ENCODE assay signal across 12 cellular contexts in the genomic region with DNA sequence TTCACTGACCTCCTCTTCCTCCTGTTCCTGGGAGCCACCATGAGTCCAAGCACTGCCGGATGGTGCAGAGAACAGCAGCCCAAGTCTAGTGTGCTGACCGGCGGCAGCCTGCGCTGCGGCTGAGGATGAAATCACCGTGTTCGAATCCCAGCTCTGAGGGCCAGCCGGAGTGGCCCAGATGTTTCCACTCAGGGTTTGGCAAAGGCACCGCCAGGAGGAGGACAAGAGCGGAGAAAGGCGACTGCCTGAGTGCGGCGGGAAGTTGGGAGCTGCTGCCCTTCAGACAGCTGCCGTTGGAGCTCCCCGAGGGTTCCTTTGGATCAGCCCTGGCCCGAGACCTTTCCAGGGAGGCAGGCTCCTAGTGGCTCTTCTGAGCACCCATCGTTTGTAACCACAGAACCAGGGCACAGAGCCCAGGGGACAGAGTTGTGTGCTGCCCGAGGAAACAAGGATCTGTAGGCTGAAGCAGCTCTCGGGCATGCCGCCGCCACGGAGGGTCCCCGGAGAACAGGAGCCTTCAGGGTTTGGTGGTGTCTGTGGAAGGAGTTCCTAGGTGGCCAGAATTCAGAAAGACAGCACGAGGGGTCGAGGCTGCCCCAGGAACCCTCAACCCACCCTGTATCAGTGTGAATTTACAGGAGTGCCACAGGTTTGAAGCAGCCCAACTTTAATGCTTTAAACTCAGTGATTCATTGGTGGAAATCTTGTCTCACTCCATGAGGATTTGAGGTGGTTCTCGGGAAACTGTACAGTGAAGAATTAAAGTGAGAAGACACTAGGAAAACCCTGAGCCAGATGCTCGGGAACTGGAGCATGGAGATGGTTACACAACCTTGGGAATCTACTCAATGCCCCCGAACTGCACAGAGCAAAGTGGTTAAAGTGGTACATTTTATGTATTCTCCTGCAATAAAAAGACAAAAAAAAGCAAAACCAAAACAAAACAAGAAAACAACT.
DNase-seq lines count a peak whose midpoint lies in the region; ATAC-seq, FAIRE-seq and TF ChIP-seq lines count a peak whose summit lies in the region.
"Had no signal": no experiment of that assay in that cellular context is flagged by ENCODE, and none has a peak within 500 bp of the region (broad histone marks: within the 10 kb centered on the region; RNA-seq: fewer than 3 reads in every experiment).

No MANE protein-coding gene starts in this region.

- TF ChIP-seq CTCF in AG09319 (IDR thresholded peaks at IDR 0.05; ENCODE audit: low read depth, low read length) (peak; percentile 34), heart right ventricle (IDR thresholded peaks at IDR 0.05) (peak in 2 of 9 donors; percentile 11 to 18), psoas muscle (IDR thresholded peaks at IDR 0.05) (no peak), spleen (IDR thresholded peaks at IDR 0.05 in 8 of 11, conservative IDR thresholded peaks at IDR 0.05 in 3 of 11) (no peak)

- H3K9me3 Mint-ChIP-seq in stimulated activated effector memory CD8-positive, alpha-beta T cell treated with anti-CD3 and anti-CD28 coated beads, Interleukin-12 subunit alpha, Interleukin-12 subunit beta, amount 100 ng/mL, for 72 hours: no peaks in the 10 kb centered on the region

- TF ChIP-seq POLR2A in spleen (IDR thresholded peaks at IDR 0.05): no peak

- WGBS in heart right ventricle, 2 donors: 67 to 68% methylated on average over 28 of the region's 28 CpGs
- 26 to 29% (median 27%) methylated on average over 28 of the region's 28 CpGs for WGBS in psoas muscle, 3 donors
- 74 to 85% (median 79%) methylated on average over 22 to 28 of the region's 28 CpGs for WGBS in spleen, 5 donors

- H3K4me3 ChIP-seq in heart right ventricle (peak overlapping the region in 7 of 10 donors; percentile 0 to 27 (median 11)), psoas muscle (no peak overlapping the region), spleen (no peak overlapping the region)

- H3K4me3 Mint-ChIP-seq in stimulated activated effector memory CD8-positive, alpha-beta T cell treated with anti-CD3 and anti-CD28 coated beads, Interleukin-12 subunit alpha, Interleukin-12 subunit beta, amount 100 ng/mL, for 72 hours: no peak overlapping the region
- H3K4me3 Mint-ChIP-seq: CD14-positive monocyte, H9 had no signal

- no peak overlapping the region for H3K27ac Mint-ChIP-seq in stimulated activated effector memory CD8-positive, alpha-beta T cell treated with anti-CD3 and anti-CD28 coated beads, Interleukin-12 subunit alpha, Interleukin-12 subunit beta, amount 100 ng/mL, for 72 hours
- H3K27ac Mint-ChIP-seq: CD14-positive monocyte had no signal

- no peaks in the 10 kb centered on the region for H3K36me3 Mint-ChIP-seq in stimulated activated effector memory CD8-positive, alpha-beta T cell treated with anti-CD3 and anti-CD28 coated beads, Interleukin-12 subunit alpha, Interleukin-12 subunit beta, amount 100 ng/mL, for 72 hours
- H3K36me3 Mint-ChIP-seq: CD14-positive monocyte had no signal

- peaks cover 0 to 42% (median 14%) of the 10 kb centered on the region in 7 donors for H3K27me3 ChIP-seq in heart right ventricle
- peaks cover 0 to 25% (median 11%) of the 10 kb centered on the region in 3 donors for H3K27me3 ChIP-seq in psoas muscle (ENCODE audit: insufficient read depth in 3 of 3, low read length in 2 of 3)
- H3K27me3 ChIP-seq in spleen (replicated peaks in 1 of 7): peaks cover 0 to 18% (median 0%) of the 10 kb centered on the region in 7 donors

- intact Hi-C loops in heart right ventricle (cut with DNase I): loop anchor here in 1 of 10 donors (5.0 kb wide), 1 partner anchor 34 kb away; no protein-coding TSS in a partner anchor
- intact Hi-C loops in psoas muscle (cut with DNase I): no loop called here
- intact Hi-C loops in spleen (cut with DNase I; ENCODE audit: low total_unique reads): no loop called here

- peaks cover 0 to 27% (median 10%) of the 10 kb centered on the region in 11 donors for H3K9me3 ChIP-seq in heart right ventricle
- peaks cover 3% of the 10 kb centered on the region for H3K9me3 ChIP-seq in psoas muscle
- H3K9me3 ChIP-seq in spleen: peaks cover 0 to 19% (median 13%) of the 10 kb centered on the region in 8 donors

- no peak for FAIRE-seq in HTR-8/SVneo (lab: Jason Lieb, UNC)

- ATAC-seq in heart right ventricle (peak; percentile 71 to 83 (median 80)), psoas muscle (peak in 3 of 4 donors; percentile 32 to 75 (median 49)), GM18909 (IDR thresholded peaks at IDR 0.05; ENCODE audit: poor library complexity, unreplicated experiment) (no peak)
- no peak for ATAC-seq in stimulated activated effector memory CD8-positive, alpha-beta T cell treated with anti-CD3 and anti-CD28 coated beads, Interleukin-12 subunit alpha, Interleukin-12 subunit beta, amount 100 ng/mL, for 72 hours

- H3K27ac ChIP-seq in heart right ventricle (peak overlapping the region; percentile 58 to 78 (median 70)), psoas muscle (peak overlapping the region; percentile 23), spleen (no peak overlapping the region)

- DNase-seq in AG09319 (ENCODE audit: extremely low read depth, low read depth): no peak
- DNase-seq in RPMI7951 (ENCODE audit: low read depth): peak; percentile 90
- DNase-seq in heart right ventricle: peak; percentile 55 to 73
- DNase-seq in psoas muscle: peak; percentile 61 to 71
- DNase-seq in spleen: no peak
- DNase-seq in stimulated activated effector memory CD8-positive, alpha-beta T cell treated with anti-CD3 and anti-CD28 coated beads, Interleukin-12 subunit alpha, Interleukin-12 subunit beta, amount 100 ng/mL, for 72 hours (ENCODE audit: low spot score in 2 of 2): no peak
- no peak for DNase-seq in HTR-8/SVneo (ENCODE audit: insufficient read length, low spot score)
- DNase-seq: amniotic stem cell, H9, NCI-H2171 treated with DMSO at 0.1 percent for 48 hours had no signal

- H3K4me1 ChIP-seq in heart right ventricle (peaks cover 0 to 7% (median 0%) of the 10 kb centered on the region in 9 donors), psoas muscle (no peaks in the 10 kb centered on the region), spleen (no peaks in the 10 kb centered on the region)

- H3K4me1 Mint-ChIP-seq in stimulated activated effector memory CD8-positive, alpha-beta T cell treated with anti-CD3 and anti-CD28 coated beads, Interleukin-12 subunit alpha, Interleukin-12 subunit beta, amount 100 ng/mL, for 72 hours: no peaks in the 10 kb centered on the region
- H3K4me1 Mint-ChIP-seq: CD14-positive monocyte had no signal

- H3K36me3 ChIP-seq in heart right ventricle (no peaks in the 10 kb centered on the region), psoas muscle (ENCODE audit: insufficient read depth in 1 of 2, low read depth in 1 of 2) (no peaks in the 10 kb centered on the region), spleen (no peaks in the 10 kb centered on the region)

Comparison
In these comparisons a context has a peak if more than half of its experiments do, and no peak if none do; other contexts are left out.
1. DNase-seq: peak in RPMI7951 (single experiment), heart right ventricle (2 of 2) and psoas muscle (2 of 2); none in AG09319 (single experiment), spleen (single experiment), stimulated activated effector memory CD8-positive, alpha-beta T cell treated with anti-CD3 and anti-CD28 coated beads, Interleukin-12 subunit alpha, Interleukin-12 subunit beta, amount 100 ng/mL, for 72 hours (0 of 2) and HTR-8/SVneo (single experiment).
2. ATAC-seq: peak in heart right ventricle (8 of 8) and psoas muscle (3 of 4); none in GM18909 (single experiment) and stimulated activated effector memory CD8-positive, alpha-beta T cell treated with anti-CD3 and anti-CD28 coated beads, Interleukin-12 subunit alpha, Interleukin-12 subunit beta, amount 100 ng/mL, for 72 hours (single experiment).
3. H3K27ac ChIP-seq: peak in heart right ventricle (10 of 10) and psoas muscle (single experiment); none in spleen (0 of 8).
4. H3K4me3 ChIP-seq: peak in heart right ventricle (7 of 10); none in psoas muscle (single experiment) and spleen (0 of 8).